In the genomic region with DNA sequence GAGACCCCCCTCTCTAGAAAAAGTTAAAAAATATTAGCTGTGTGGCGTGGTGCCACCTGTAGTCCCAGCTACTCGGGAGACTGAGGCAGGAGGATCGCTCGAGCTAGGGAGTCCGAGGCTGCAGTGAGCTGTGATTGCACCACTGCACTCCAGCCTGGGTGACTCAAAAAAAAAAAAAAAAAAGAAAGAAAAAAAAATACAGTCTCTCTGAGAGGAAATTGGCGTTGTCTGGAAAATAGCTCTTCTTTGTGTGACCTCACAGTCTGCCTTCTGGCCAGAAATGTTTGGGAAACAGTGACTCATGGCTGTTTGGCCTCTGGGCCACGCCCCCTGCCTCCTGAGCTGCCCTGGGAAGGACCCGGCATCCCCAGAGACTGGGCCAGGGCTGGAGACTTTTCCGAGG, we compare ENCODE assay signal across 8 cellular contexts. TPM values are rescaled to one million over a fixed set of nuclear protein-coding genes. Genes with fewer than 3 reads are reported as not detected.
A peak's percentile ranks its signal among the peaks of the same experiment; 100 is the strongest.
DNase-seq lines count a peak whose midpoint lies in the region; ATAC-seq, FAIRE-seq and TF ChIP-seq lines count a peak whose summit lies in the region.

No MANE protein-coding gene starts in this region.

- H3K79me2 ChIP-seq in HepG2 (ENCODE audit: insufficient read depth, low read length): no peaks in the 10 kb centered on the region

- H3K9me3 ChIP-seq in HepG2 (ENCODE audit: low read length): no peaks in the 10 kb centered on the region
- H3K9me3 ChIP-seq in tibial nerve: no peaks in the 10 kb centered on the region

- peak overlapping the region; percentile 75 for H3K9ac ChIP-seq in HepG2 (ENCODE audit: insufficient read depth, low read depth, low read length)

- FAIRE-seq in HepG2 (lab: Jason Lieb, UNC): peak; percentile 89

- WGBS in HepG2 (ENCODE audit: low lambda C conversion rate): 3% methylated on average over 9 of the region's 9 CpGs
- 7% methylated on average over 9 of the region's 9 CpGs for WGBS in tibial nerve, 2 donors

- H3K4me2 ChIP-seq in HepG2 (ENCODE audit: low read depth, low read length): peak overlapping the region; percentile 95

- no peak overlapping the region for H3K27ac Mint-ChIP-seq in activated T-cell treated with anti-CD3 and anti-CD28 coated beads, Interleukin-2, amount 50 U/mL, for 72 hours

- H2AFZ ChIP-seq in HepG2 (ENCODE audit: low read length): no peak overlapping the region

- POLR2A ChIA-PET in HepG2 (lab: Yijun Ruan, JAX): interaction anchor here (0.7 to 8.0 kb wide), 26 partner anchors 10 to 480 kb away, joined by 3 to 82 read pairs (median 5); partner anchors contain the start of genes HNRNPM, MARCHF2, NDUFA7 and RAB11B

- no peak for TF ChIP-seq POLR2A in HepG2 (IDR thresholded peaks at IDR 0.05; ENCODE audit: insufficient read depth in 1 of 2, low read depth in 2 of 2, low read length in 2 of 2)
- no peak for TF ChIP-seq POLR2A in tibial nerve (IDR thresholded peaks at IDR 0.05)

- no peaks in the 10 kb centered on the region for H3K4me1 Mint-ChIP-seq in activated T-cell treated with anti-CD3 and anti-CD28 coated beads, Interleukin-2, amount 50 U/mL, for 72 hours (ENCODE audit: low read depth)

- peak overlapping the region; percentile 74 to 92 for H3K27ac ChIP-seq in coronary artery
- H3K27ac ChIP-seq in HepG2 (ENCODE audit: extremely low read length, insufficient read depth, low read length): peak overlapping the region; percentile 86
- H3K27ac ChIP-seq in tibial nerve: peak overlapping the region; percentile 67 to 95 (median 80)

- TF ChIP-seq EP300 in HepG2 (IDR thresholded peaks at IDR 0.05; ENCODE audit: low read depth in 2 of 2, low read length in 2 of 2) (no peak), HepG2 (CRISPR knock-in tag; IDR thresholded peaks at IDR 0.05; ENCODE audit: borderline replicate concordance) (no peak), tibial nerve (IDR thresholded peaks at IDR 0.05) (peak; percentile 82 to 96)

- CTCF ChIA-PET in HepG2 (lab: Yijun Ruan, JAX; ENCODE audit: low intra/inter-chr PET ratio, low total read pairs): no interaction called here

- no peaks in the 10 kb centered on the region for H3K27me3 Mint-ChIP-seq in activated T-cell treated with anti-CD3 and anti-CD28 coated beads, Interleukin-2, amount 50 U/mL, for 72 hours (ENCODE audit: low read depth)

- H3K4me3 Mint-ChIP-seq in activated T-cell treated with anti-CD3 and anti-CD28 coated beads, Interleukin-2, amount 50 U/mL, for 72 hours: no peak overlapping the region

- peak; percentile 83 for ATAC-seq in HepG2
- no peak for ATAC-seq in HG02981 (IDR thresholded peaks at IDR 0.05; ENCODE audit: unreplicated experiment)
- no peak for ATAC-seq in activated T-cell treated with anti-CD3 and anti-CD28 coated beads, Interleukin-2, amount 50 U/mL, for 72 hours (replicated peaks in 1 of 2)
- ATAC-seq in HG03521 (IDR thresholded peaks at IDR 0.05; ENCODE audit: unreplicated experiment): no peak

- TF ChIP-seq RAD21 in HepG2 (CRISPR knock-in tag; IDR thresholded peaks at IDR 0.05): no peak

- H3K36me3 Mint-ChIP-seq in activated T-cell treated with anti-CD3 and anti-CD28 coated beads, Interleukin-2, amount 50 U/mL, for 72 hours (ENCODE audit: insufficient read depth in 2 of 2): no peaks in the 10 kb centered on the region

- H4K20me1 ChIP-seq in HepG2 (ENCODE audit: insufficient read depth, low read length): no peaks in the 10 kb centered on the region

- H3K4me3 ChIP-seq in coronary artery: peak overlapping the region; percentile 57
- H3K4me3 ChIP-seq in HepG2 (replicated peaks in 1 of 3; ENCODE audit: insufficient read depth in 1 of 3, low read depth in 2 of 3, low read length in 3 of 3): peak overlapping the region; percentile 28 to 64 (median 55); a peak in 5 of 6 replicates
- peak overlapping the region in 1 of 4 donors; percentile 26 for H3K4me3 ChIP-seq in tibial nerve

- H3K4me1 ChIP-seq in HepG2 (ENCODE audit: insufficient read depth, low read length) (peaks cover 39% of the 10 kb centered on the region), tibial nerve (peaks cover 0 to 22% (median 16%) of the 10 kb centered on the region in 4 donors)

- no TSS peak for BruUV-seq in HepG2 (replicated peaks; lab: Mats Ljungman, UMichigan)

- TF ChIP-seq CTCF in coronary artery (IDR thresholded peaks at IDR 0.05) (no peak), HepG2 (CRISPR knock-in tag; IDR thresholded peaks at IDR 0.05) (no peak), tibial nerve (IDR thresholded peaks at IDR 0.05) (no peak)

- no peaks in the 10 kb centered on the region for H3K9me3 Mint-ChIP-seq in activated T-cell treated with anti-CD3 and anti-CD28 coated beads, Interleukin-2, amount 50 U/mL, for 72 hours

- DNase-seq in DMS53 (lab: John Stamatoyannopoulos, UW) (peak; percentile 94), NCI-H226 (peak; percentile 91), coronary artery (ENCODE audit: low spot score) (peak; percentile 97), HepG2 (ENCODE audit: low spot score) (peak; percentile 93), tibial nerve (ENCODE audit: low spot score in 2 of 2) (peak; percentile 96 to 99)
- no peak for DNase-seq in activated T-cell treated with anti-CD3 and anti-CD28 coated beads, Interleukin-2, amount 50 U/mL, for 72 hours

- intact Hi-C loops in HepG2 (cut with micrococcal nuclease; ENCODE audit: unreplicated experiment): no loop called here

- H3K36me3 ChIP-seq in HepG2 (replicated peaks in 1 of 2; ENCODE audit: control insufficient read depth in 1 of 2, insufficient read depth in 2 of 2, low read length in 2 of 2): no peaks in the 10 kb centered on the region
- H3K36me3 ChIP-seq in tibial nerve: peaks cover 0 to 43% (median 0%) of the 10 kb centered on the region in 3 donors

- H3K27me3 ChIP-seq in HepG2 (ENCODE audit: control insufficient read depth in 1 of 2, insufficient read depth in 2 of 2, low read length in 2 of 2) (no peaks in the 10 kb centered on the region), tibial nerve (no peaks in the 10 kb centered on the region)

- in situ Hi-C loops in HepG2 (cut with HindIII; ENCODE audit: extremely low pct_ligation_motif_present, low pct_unique_long_range_greater_than_20kb): no loop called here

RNA-seq across cellular contexts. Expression of gene MARCHF2, which starts 10.7 kb away (rescaled TPM):
- total RNA-seq in HepG2 (2016; rRNA removed; fragmentation: Illumina TruSeq; extraction: Trizol) (10.6 and 12.7 TPM in 2 replicates), tibial nerve (100 to 1,000 TPM; 149 to 242 (median 184) TPM)
- 59.6 and 64.1 TPM in 2 replicates for total RNA-seq in HepG2 (2016; cell fraction: cytosol; rRNA removed; fragmentation: Illumina TruSeq; extraction: Trizol; ENCODE audit: low read depth)
- 8.2 and 12.9 TPM in 2 replicates for total RNA-seq in HepG2 (2016; cell fraction: insoluble cytoplasmic fraction; rRNA removed; fragmentation: Illumina TruSeq; extraction: Trizol)
- total RNA-seq in HepG2 (2016; cell fraction: membrane; rRNA removed; fragmentation: Illumina TruSeq; extraction: Trizol): 65.2 and 66.6 TPM in 2 replicates
- 3.6 and 5.3 TPM in 2 replicates for total RNA-seq in HepG2 (2016; cell fraction: nucleus; rRNA removed; fragmentation: Illumina TruSeq; extraction: Trizol)
- 13.0 and 17.0 TPM in 2 replicates for polyA plus RNA-seq in HepG2 (2011; rRNA removed)
- 21.1 and 28.3 TPM in 2 replicates for polyA plus RNA-seq in HepG2 (2011; cell fraction: cytosol; rRNA removed)
- polyA plus RNA-seq in HepG2 (2011; cell fraction: nucleus; rRNA removed): 15.0 and 19.7 TPM in 2 replicates
- polyA plus RNA-seq in HepG2 (2012): 6.7 and 12.0 TPM in 2 replicates
- 74.4 and 75.7 TPM in 2 replicates for polyA plus RNA-seq in HepG2 (2016; cell fraction: cytosol; fragmentation: Illumina TruSeq; extraction: Trizol; ENCODE audit: low read depth)
- polyA plus RNA-seq in HepG2 (2016; cell fraction: insoluble cytoplasmic fraction; fragmentation: Illumina TruSeq; extraction: Trizol; ENCODE audit: low read depth): 8.3 and 8.9 TPM in 2 replicates
- polyA plus RNA-seq in HepG2 (2016; cell fraction: membrane; fragmentation: Illumina TruSeq; extraction: Trizol; ENCODE audit: low read depth): 56.5 and 63.1 TPM in 2 replicates
- 8.7 and 13.2 TPM in 2 replicates for polyA plus RNA-seq in HepG2 (2016; cell fraction: nucleus; fragmentation: Illumina TruSeq; extraction: Trizol; ENCODE audit: insufficient read depth, low read depth)
- polyA minus RNA-seq in HepG2 (2011; rRNA and poly(A)+ RNA removed; ENCODE audit: low replicate concordance): 5.3 and 38.3 TPM in 2 replicates
- 11.2 and 13.2 TPM in 2 replicates for polyA minus RNA-seq in HepG2 (2011; cell fraction: cytosol; rRNA and poly(A)+ RNA removed)
- 2.3 and 8.2 TPM in 2 replicates for polyA minus RNA-seq in HepG2 (2011; cell fraction: nucleus; rRNA and poly(A)+ RNA removed)
- total RNA-seq in activated T-cell treated with anti-CD3 and anti-CD28 coated beads, Interleukin-2, amount 50 U/mL, for 72 hours: 10 to 100 TPM; 12.1 to 13.0 TPM

RNA-seq across cellular contexts. Expression of gene HNRNPM, which starts 21.0 kb away (rescaled TPM):
- total RNA-seq in HepG2 (2016; rRNA removed; fragmentation: Illumina TruSeq; extraction: Trizol): 102 and 144 TPM in 2 replicates
- total RNA-seq in HepG2 (2016; cell fraction: cytosol; rRNA removed; fragmentation: Illumina TruSeq; extraction: Trizol; ENCODE audit: low read depth): 28.1 and 31.3 TPM in 2 replicates
- 105 and 130 TPM in 2 replicates for total RNA-seq in HepG2 (2016; cell fraction: insoluble cytoplasmic fraction; rRNA removed; fragmentation: Illumina TruSeq; extraction: Trizol)
- 29.6 and 34.4 TPM in 2 replicates for total RNA-seq in HepG2 (2016; cell fraction: membrane; rRNA removed; fragmentation: Illumina TruSeq; extraction: Trizol)
- total RNA-seq in HepG2 (2016; cell fraction: nucleus; rRNA removed; fragmentation: Illumina TruSeq; extraction: Trizol): 79.0 and 100 TPM in 2 replicates
- 53.7 and 56.7 TPM in 2 replicates for polyA plus RNA-seq in HepG2 (2011; rRNA removed)
- 57.0 and 126 TPM in 2 replicates for polyA plus RNA-seq in HepG2 (2011; cell fraction: cytosol; rRNA removed)
- polyA plus RNA-seq in HepG2 (2011; cell fraction: nucleus; rRNA removed): 114 and 125 TPM in 2 replicates
- polyA plus RNA-seq in HepG2 (2012): 107 and 138 TPM in 2 replicates
- 12.0 and 13.3 TPM in 2 replicates for polyA plus RNA-seq in HepG2 (2016; cell fraction: cytosol; fragmentation: Illumina TruSeq; extraction: Trizol; ENCODE audit: low read depth)
- polyA plus RNA-seq in HepG2 (2016; cell fraction: insoluble cytoplasmic fraction; fragmentation: Illumina TruSeq; extraction: Trizol; ENCODE audit: low read depth): 244 and 309 TPM in 2 replicates
- polyA plus RNA-seq in HepG2 (2016; cell fraction: membrane; fragmentation: Illumina TruSeq; extraction: Trizol; ENCODE audit: low read depth): 17.6 and 27.0 TPM in 2 replicates
- polyA plus RNA-seq in HepG2 (2016; cell fraction: nucleus; fragmentation: Illumina TruSeq; extraction: Trizol; ENCODE audit: insufficient read depth, low read depth): 181 and 202 TPM in 2 replicates
- 64.5 and 120 TPM in 2 replicates for polyA minus RNA-seq in HepG2 (2011; rRNA and poly(A)+ RNA removed; ENCODE audit: low replicate concordance)
- 53.3 and 60.8 TPM in 2 replicates for polyA minus RNA-seq in HepG2 (2011; cell fraction: cytosol; rRNA and poly(A)+ RNA removed)
- 85.2 and 90.0 TPM in 2 replicates for polyA minus RNA-seq in HepG2 (2011; cell fraction: nucleus; rRNA and poly(A)+ RNA removed)
- 100 to 1,000 TPM; 139 to 251 (median 164) TPM for total RNA-seq in tibial nerve
- total RNA-seq in activated T-cell treated with anti-CD3 and anti-CD28 coated beads, Interleukin-2, amount 50 U/mL, for 72 hours: 100 to 1,000 TPM; 168 to 183 TPM

RNA-seq across cellular contexts. Expression of gene RAB11B, which starts 33.7 kb away (rescaled TPM):
- total RNA-seq in HepG2 (2016; rRNA removed; fragmentation: Illumina TruSeq; extraction: Trizol): 6.0 and 11.5 TPM in 2 replicates
- 3.2 and 5.3 TPM in 2 replicates for total RNA-seq in HepG2 (2016; cell fraction: cytosol; rRNA removed; fragmentation: Illumina TruSeq; extraction: Trizol; ENCODE audit: low read depth)
- 5.3 and 9.6 TPM in 2 replicates for total RNA-seq in HepG2 (2016; cell fraction: insoluble cytoplasmic fraction; rRNA removed; fragmentation: Illumina TruSeq; extraction: Trizol)
- 5.5 and 8.1 TPM in 2 replicates for total RNA-seq in HepG2 (2016; cell fraction: membrane; rRNA removed; fragmentation: Illumina TruSeq; extraction: Trizol)
- total RNA-seq in HepG2 (2016; cell fraction: nucleus; rRNA removed; fragmentation: Illumina TruSeq; extraction: Trizol): 10.6 and 12.6 TPM in 2 replicates
- 28.4 and 39.6 TPM in 2 replicates for polyA plus RNA-seq in HepG2 (2011; rRNA removed)
- 25.6 and 37.5 TPM in 2 replicates for polyA plus RNA-seq in HepG2 (2011; cell fraction: cytosol; rRNA removed)
- 145 and 155 TPM in 2 replicates for polyA plus RNA-seq in HepG2 (2011; cell fraction: nucleus; rRNA removed)
- polyA plus RNA-seq in HepG2 (2012): 60.0 and 70.4 TPM in 2 replicates
- polyA plus RNA-seq in HepG2 (2016; cell fraction: cytosol; fragmentation: Illumina TruSeq; extraction: Trizol; ENCODE audit: low read depth): 12.4 and 13.3 TPM in 2 replicates
- 42.9 and 48.7 TPM in 2 replicates for polyA plus RNA-seq in HepG2 (2016; cell fraction: insoluble cytoplasmic fraction; fragmentation: Illumina TruSeq; extraction: Trizol; ENCODE audit: low read depth)
- polyA plus RNA-seq in HepG2 (2016; cell fraction: membrane; fragmentation: Illumina TruSeq; extraction: Trizol; ENCODE audit: low read depth): 18.3 and 20.3 TPM in 2 replicates
- polyA plus RNA-seq in HepG2 (2016; cell fraction: nucleus; fragmentation: Illumina TruSeq; extraction: Trizol; ENCODE audit: insufficient read depth, low read depth): 54.5 and 58.9 TPM in 2 replicates
- 12.0 and 69.0 TPM in 2 replicates for polyA minus RNA-seq in HepG2 (2011; rRNA and poly(A)+ RNA removed; ENCODE audit: low replicate concordance)
- polyA minus RNA-seq in HepG2 (2011; cell fraction: cytosol; rRNA and poly(A)+ RNA removed): 33.6 and 48.7 TPM in 2 replicates
- 27.7 and 30.1 TPM in 2 replicates for polyA minus RNA-seq in HepG2 (2011; cell fraction: nucleus; rRNA and poly(A)+ RNA removed)
- 100 to 1,000 TPM in 1 of 4 donors, 10 to 100 TPM in 3; 35.6 to 147 (median 68.9) TPM for total RNA-seq in tibial nerve
- 10 to 100 TPM; 68.8 to 69.2 TPM for total RNA-seq in activated T-cell treated with anti-CD3 and anti-CD28 coated beads, Interleukin-2, amount 50 U/mL, for 72 hours

RNA-seq across cellular contexts. Expression of gene ANGPTL4, which starts 59.9 kb away (rescaled TPM):
- 0.20 and 0.80 TPM in 2 replicates for total RNA-seq in HepG2 (2016; rRNA removed; fragmentation: Illumina TruSeq; extraction: Trizol)
- total RNA-seq in HepG2 (2016; cell fraction: cytosol; rRNA removed; fragmentation: Illumina TruSeq; extraction: Trizol; ENCODE audit: low read depth): 0.10 and 0.35 TPM in 2 replicates
- 0.27 and 0.80 TPM in 2 replicates for total RNA-seq in HepG2 (2016; cell fraction: insoluble cytoplasmic fraction; rRNA removed; fragmentation: Illumina TruSeq; extraction: Trizol)
- total RNA-seq in HepG2 (2016; cell fraction: membrane; rRNA removed; fragmentation: Illumina TruSeq; extraction: Trizol): 0.48 and 0.71 TPM in 2 replicates
- total RNA-seq in HepG2 (2016; cell fraction: nucleus; rRNA removed; fragmentation: Illumina TruSeq; extraction: Trizol): 0.78 and 1.6 TPM in 2 replicates
- 21.7 and 39.9 TPM in 2 replicates for polyA plus RNA-seq in HepG2 (2011; rRNA removed)
- polyA plus RNA-seq in HepG2 (2011; cell fraction: cytosol; rRNA removed): 24.1 and 25.1 TPM in 2 replicates
- polyA plus RNA-seq in HepG2 (2011; cell fraction: nucleus; rRNA removed): 62.7 and 74.1 TPM in 2 replicates
- 15.1 and 16.8 TPM in 2 replicates for polyA plus RNA-seq in HepG2 (2012)
- 0.22 and 0.23 TPM in 2 replicates for polyA plus RNA-seq in HepG2 (2016; cell fraction: cytosol; fragmentation: Illumina TruSeq; extraction: Trizol; ENCODE audit: low read depth)
- 0.29 and 0.58 TPM in 2 replicates for polyA plus RNA-seq in HepG2 (2016; cell fraction: insoluble cytoplasmic fraction; fragmentation: Illumina TruSeq; extraction: Trizol; ENCODE audit: low read depth)
- polyA plus RNA-seq in HepG2 (2016; cell fraction: membrane; fragmentation: Illumina TruSeq; extraction: Trizol; ENCODE audit: low read depth): 0.19 TPM in 2 replicates
- polyA plus RNA-seq in HepG2 (2016; cell fraction: nucleus; fragmentation: Illumina TruSeq; extraction: Trizol; ENCODE audit: insufficient read depth, low read depth): 2.5 and 3.1 TPM in 2 replicates
- polyA minus RNA-seq in HepG2 (2011; rRNA and poly(A)+ RNA removed; ENCODE audit: low replicate concordance): 0.14 and 19.3 TPM in 2 replicates
- 14.2 and 17.5 TPM in 2 replicates for polyA minus RNA-seq in HepG2 (2011; cell fraction: cytosol; rRNA and poly(A)+ RNA removed)
- polyA minus RNA-seq in HepG2 (2011; cell fraction: nucleus; rRNA and poly(A)+ RNA removed): 14.4 and 18.8 TPM in 2 replicates
- 100 to 1,000 TPM in 1 of 4 donors, 10 to 100 TPM in 3; 52.2 to 256 (median 75.6) TPM for total RNA-seq in tibial nerve
- total RNA-seq in activated T-cell treated with anti-CD3 and anti-CD28 coated beads, Interleukin-2, amount 50 U/mL, for 72 hours: 1 to 10 TPM in 1 of 2 donors, under 1 TPM in 1; 0.89 to 5.0 TPM

Comparison
In these comparisons a context has a peak if more than half of its experiments do, and no peak if none do; other contexts are left out.
1. DNase-seq: peak in DMS53 (single experiment), NCI-H226 (single experiment), coronary artery (single experiment), HepG2 (single experiment) and tibial nerve (2 of 2); none in activated T-cell treated with anti-CD3 and anti-CD28 coated beads, Interleukin-2, amount 50 U/mL, for 72 hours (0 of 2).
2. Peak in every context shown above with its lines, with median percentiles within 50 percentile points of each other: H3K27ac ChIP-seq.